ENCODE assay signal across 14 cellular contexts in genomic region chr10:11288302-11288701, GRCh38.
"Had no signal": no experiment of that assay in that cellular context is flagged by ENCODE, and none has a peak within 500 bp of the region (broad histone marks: within the 10 kb centered on the region; RNA-seq: fewer than 3 reads in every experiment).

No MANE protein-coding gene starts in this region.

- H3K4me3 ChIP-seq: lung, prostate gland, SJCRH30, spleen had no signal

- H3K27me3 Mint-ChIP-seq: naive thymus-derived CD8-positive, alpha-beta T cell had no signal

- H3K27ac ChIP-seq: brain microvascular endothelial cell, prostate gland, SJCRH30, spleen had no signal

- H3K9me3 ChIP-seq: prostate gland, SJCRH30, spleen had no signal

- H3K4me1 ChIP-seq: prostate gland, SJCRH30 had no signal

- DNase-seq: activated effector memory CD4-positive, alpha-beta T cell treated with Interleukin-2 at 50 U/mL for 16 hours; brain microvascular endothelial cell; glutamatergic neuron; left cardiac atrium; naive thymus-derived CD8-positive, alpha-beta T cell; nucleus accumbens; SJCRH30; spleen; stimulated activated CD4-positive, alpha-beta T cell treated with anti-CD3 and anti-CD28 coated beads, Interleukin-1b, Interleukin-23, amount 100 ng/mL, for 48 hours; stimulated activated naive CD4-positive, alpha-beta T cell treated with Interleukin-2 at 50 U/mL for 16 hours had no signal

- ATAC-seq: esophagus mucosa; naive thymus-derived CD8-positive, alpha-beta T cell; sciatic nerve had no signal

- H3K4me3 Mint-ChIP-seq: naive thymus-derived CD8-positive, alpha-beta T cell had no signal

- H3K27me3 ChIP-seq: brain microvascular endothelial cell, SJCRH30, spleen had no signal

- H3K36me3 ChIP-seq: brain microvascular endothelial cell, prostate gland had no signal

- H3K9me3 Mint-ChIP-seq: naive thymus-derived CD8-positive, alpha-beta T cell had no signal
